Comparison of ENCODE assay signal across 12 cellular contexts in genomic region chr11:82978422-82979099, GRCh38.
DNase-seq lines count a peak whose midpoint lies in the region; ATAC-seq, FAIRE-seq and TF ChIP-seq lines count a peak whose summit lies in the region.
"Had no signal": no experiment of that assay in that cellular context is flagged by ENCODE, and none has a peak within 500 bp of the region (broad histone marks: within the 10 kb centered on the region; RNA-seq: fewer than 3 reads in every experiment).

No MANE protein-coding gene starts in this region.

- TF ChIP-seq EP300 in K562 (IDR thresholded peaks at IDR 0.05; ENCODE audit: low read length), result no peak

- intact Hi-C loops in K562 (cut with micrococcal nuclease) (no loop called here), Calu3 (cut with micrococcal nuclease; ENCODE audit: unreplicated experiment) (no loop called here)

- BruUV-seq in K562 (replicated peaks; lab: Mats Ljungman, UMichigan), result no TSS peak
- BruUV-seq in Calu3 (replicated peaks; lab: Mats Ljungman, UMichigan), result no TSS peak

- in situ Hi-C loops in K562 (cut with MboI), result no loop called here

- H4K20me1 ChIP-seq in K562 (replicated peaks; ENCODE audit: control insufficient read depth, insufficient read depth, low read length), result no peaks in the 10 kb centered on the region

- peak overlapping the region; percentile 44 for H3K27ac Mint-ChIP-seq in activated CD8-positive, alpha-beta memory T cell treated with anti-CD3 and anti-CD28 coated beads, Interleukin-2, amount 10 ng/mL, durations not matched to agents 7 days and 5 days
- peak overlapping the region; percentile 91 for H3K27ac Mint-ChIP-seq in stimulated activated naive CD8-positive, alpha-beta T cell treated with anti-CD3 and anti-CD28 coated beads, Interleukin-15, Interleukin-2, amounts not matched to agents 100 ng/mL and 50 ng/mL, for 24 hours
- H3K27ac Mint-ChIP-seq in Calu3 (ENCODE audit: unreplicated experiment), result no peak overlapping the region

- H3K27me3 ChIP-seq in K562 (ENCODE audit: control insufficient read depth in 2 of 2, insufficient read depth in 2 of 2, low read length in 2 of 2), result no peaks in the 10 kb centered on the region
- H3K27me3 ChIP-seq: right lobe of liver had no signal

- no peak overlapping the region for H3K9ac ChIP-seq in K562 (ENCODE audit: insufficient read depth in 1 of 2, low read depth in 2 of 2, low read length in 2 of 2)

- no peaks in the 10 kb centered on the region for H3K9me1 ChIP-seq in K562 (ENCODE audit: control insufficient read depth, insufficient read depth, low read length)

- WGBS in K562 (ENCODE audit: insufficient coverage, low coverage, missing lambda C conversion rate), result 22% methylated on average over 6 of the region's 6 CpGs

- peaks cover 6 to 8% of the 10 kb centered on the region in 2 experiments; a peak in 2 of 5 replicates for H3K4me1 ChIP-seq in K562 (replicated peaks in 1 of 2; ENCODE audit: control insufficient read depth in 2 of 2, insufficient read depth in 2 of 2, low read length in 2 of 2)
- H3K4me1 ChIP-seq: right lobe of liver had no signal

- TF ChIP-seq RAD21 in K562 (CRISPR knock-in tag; conservative IDR thresholded peaks at IDR 0.05 in 1 of 2, IDR thresholded peaks at IDR 0.05 in 1 of 2), result no peak

- H3K36me3 ChIP-seq in K562 (ENCODE audit: control insufficient read depth, insufficient read depth, low read length), result no peaks in the 10 kb centered on the region

- H3K4me3 Mint-ChIP-seq in activated CD8-positive, alpha-beta memory T cell treated with anti-CD3 and anti-CD28 coated beads, Interleukin-2, amount 10 ng/mL, durations not matched to agents 7 days and 5 days, result peak overlapping the region; percentile 11
- peak overlapping the region; percentile 67 for H3K4me3 Mint-ChIP-seq in stimulated activated naive CD8-positive, alpha-beta T cell treated with anti-CD3 and anti-CD28 coated beads, Interleukin-15, Interleukin-2, amounts not matched to agents 100 ng/mL and 50 ng/mL, for 24 hours
- H3K4me3 Mint-ChIP-seq in Calu3 (ENCODE audit: low read depth, unreplicated experiment), result no peak overlapping the region

- CTCF ChIA-PET in activated CD8-positive, alpha-beta memory T cell treated with anti-CD3 and anti-CD28 coated beads, Interleukin-2, amount 10 ng/mL, durations not matched to agents 7 days and 5 days (lab: Charles Lee), result interaction anchor here (0.7 to 0.9 kb wide), 2 partner anchors 11 to 32 kb away, joined by 3 to 4 read pairs; no protein-coding TSS in a partner anchor
- CTCF ChIA-PET in K562 (lab: Yijun Ruan, JAX; ENCODE audit: low intra/inter-chr PET ratio) (no interaction called here), Calu3 (lab: Charles Lee) (no interaction called here)

- H3K4me2 ChIP-seq in K562 (ENCODE audit: insufficient read depth, low read length), result no peak overlapping the region

- DNase-seq in activated CD8-positive, alpha-beta memory T cell treated with anti-CD3 and anti-CD28 coated beads, Interleukin-2, amount 10 ng/mL, durations not matched to agents 7 days and 5 days, result no peak
- no peak for DNase-seq in activated CD8-positive, alpha-beta memory T cell treated with anti-CD3 and anti-CD28 coated beads, Interleukin-2, amount 50 U/mL, for 4 hours
- DNase-seq in K562 (ENCODE audit: extremely low read depth in 1 of 4, low spot score in 3 of 4), result no peak
- no peak for DNase-seq in NCI-H1694 treated with DMSO at 0.1 percent for 48 hours (lab: John Stamatoyannopoulos, UW)
- DNase-seq in Calu3, result no peak
- DNase-seq: effector CD8-positive, alpha-beta T cell; right lobe of liver had no signal

- POLR2A ChIA-PET in K562 (lab: Yijun Ruan, JAX), result no interaction called here

- no peak overlapping the region for H3K27ac ChIP-seq in K562 (ENCODE audit: extremely low read depth, low read depth, low read length)
- H3K27ac ChIP-seq: C4-2B, right lobe of liver, SK-N-MC had no signal

- H3K79me2 ChIP-seq in K562 (ENCODE audit: control insufficient read depth, insufficient read depth, low read length), result no peaks in the 10 kb centered on the region

- no peak for TF ChIP-seq POLR2A in K562 (conservative IDR thresholded peaks at IDR 0.05)

- H3K9me3 Mint-ChIP-seq in activated CD8-positive, alpha-beta memory T cell treated with anti-CD3 and anti-CD28 coated beads, Interleukin-2, amount 10 ng/mL, durations not matched to agents 7 days and 5 days (ENCODE audit: low read depth), result no peaks in the 10 kb centered on the region
- no peaks in the 10 kb centered on the region for H3K9me3 Mint-ChIP-seq in stimulated activated naive CD8-positive, alpha-beta T cell treated with anti-CD3 and anti-CD28 coated beads, Interleukin-15, Interleukin-2, amounts not matched to agents 100 ng/mL and 50 ng/mL, for 24 hours
- no peaks in the 10 kb centered on the region for H3K9me3 Mint-ChIP-seq in Calu3 (ENCODE audit: low read depth, unreplicated experiment)

- no peak overlapping the region for H3K4me3 ChIP-seq in K562
- H3K4me3 ChIP-seq: right lobe of liver, SK-N-MC had no signal

- peaks cover 25% of the 10 kb centered on the region for H3K4me1 Mint-ChIP-seq in activated CD8-positive, alpha-beta memory T cell treated with anti-CD3 and anti-CD28 coated beads, Interleukin-2, amount 10 ng/mL, durations not matched to agents 7 days and 5 days
- H3K4me1 Mint-ChIP-seq in stimulated activated naive CD8-positive, alpha-beta T cell treated with anti-CD3 and anti-CD28 coated beads, Interleukin-15, Interleukin-2, amounts not matched to agents 100 ng/mL and 50 ng/mL, for 24 hours (ENCODE audit: low read depth), result peaks cover 53% of the 10 kb centered on the region
- H3K4me1 Mint-ChIP-seq in Calu3 (ENCODE audit: low read depth, unreplicated experiment), result no peaks in the 10 kb centered on the region

- no peak for TF ChIP-seq CTCF in K562 (IDR thresholded peaks at IDR 0.05 in 2 of 3, conservative IDR thresholded peaks at IDR 0.05 in 1 of 3; ENCODE audit: insufficient read depth in 2 of 3, low read depth in 1 of 3, low read length in 3 of 3)
- TF ChIP-seq CTCF in Calu3 (IDR thresholded peaks at IDR 0.05; ENCODE audit: unreplicated experiment), result no peak

- H3K27me3 Mint-ChIP-seq in activated CD8-positive, alpha-beta memory T cell treated with anti-CD3 and anti-CD28 coated beads, Interleukin-2, amount 10 ng/mL, durations not matched to agents 7 days and 5 days, result no peaks in the 10 kb centered on the region
- H3K27me3 Mint-ChIP-seq in stimulated activated naive CD8-positive, alpha-beta T cell treated with anti-CD3 and anti-CD28 coated beads, Interleukin-15, Interleukin-2, amounts not matched to agents 100 ng/mL and 50 ng/mL, for 24 hours, result no peaks in the 10 kb centered on the region
- H3K27me3 Mint-ChIP-seq in Calu3 (ENCODE audit: unreplicated experiment), result no peaks in the 10 kb centered on the region

- ATAC-seq in activated CD8-positive, alpha-beta memory T cell treated with anti-CD3 and anti-CD28 coated beads, Interleukin-2, amount 10 ng/mL, durations not matched to agents 7 days and 5 days, result peak; percentile 84
- ATAC-seq in HG03378 (IDR thresholded peaks at IDR 0.05; ENCODE audit: unreplicated experiment) (peak; percentile 58), K562 (no peak), GM19023 (IDR thresholded peaks at IDR 0.05; ENCODE audit: unreplicated experiment) (no peak)

- peak; percentile 23 for FAIRE-seq in K562 (lab: Jason Lieb, UNC)

- H2AFZ ChIP-seq in K562 (ENCODE audit: low read depth, low read length), result no peak overlapping the region

- H3K9me3 ChIP-seq in K562 (replicated peaks; ENCODE audit: control insufficient read depth, insufficient read depth, low read depth, low read length), result no peaks in the 10 kb centered on the region
- H3K9me3 ChIP-seq: right lobe of liver had no signal

- peaks cover 17% of the 10 kb centered on the region for H3K36me3 Mint-ChIP-seq in activated CD8-positive, alpha-beta memory T cell treated with anti-CD3 and anti-CD28 coated beads, Interleukin-2, amount 10 ng/mL, durations not matched to agents 7 days and 5 days
- H3K36me3 Mint-ChIP-seq in stimulated activated naive CD8-positive, alpha-beta T cell treated with anti-CD3 and anti-CD28 coated beads, Interleukin-15, Interleukin-2, amounts not matched to agents 100 ng/mL and 50 ng/mL, for 24 hours (ENCODE audit: low read depth), result peaks cover 30% of the 10 kb centered on the region
- no peaks in the 10 kb centered on the region for H3K36me3 Mint-ChIP-seq in Calu3 (ENCODE audit: insufficient read depth, unreplicated experiment)

TF ChIP-seq in K562, 482 proteins besides CTCF, POLR2A, EP300 and RAD21 (continues in another document):
- TF ChIP-seq SIN3B (IDR thresholded peaks at IDR 0.05; ENCODE audit: low read depth), result no peak
- TF ChIP-seq ZNF586 (CRISPR knock-in tag; conservative IDR thresholded peaks at IDR 0.05), result no peak
- no peak for TF ChIP-seq ZNF766 (CRISPR knock-in tag; conservative IDR thresholded peaks at IDR 0.05)
- no peak for TF ChIP-seq HNRNPLL (IDR thresholded peaks at IDR 0.05; ENCODE audit: low read depth, low read length, poor library complexity, severe bottlenecking)
- no peak for TF ChIP-seq CEBPZ (IDR thresholded peaks at IDR 0.05; ENCODE audit: borderline replicate concordance, low read depth, low read length)

Comparison
In these comparisons a context has a peak if more than half of its experiments do, and no peak if none do; other contexts are left out.
1. ATAC-seq: peak in activated CD8-positive, alpha-beta memory T cell treated with anti-CD3 and anti-CD28 coated beads, Interleukin-2, amount 10 ng/mL, durations not matched to agents 7 days and 5 days (single experiment) and HG03378 (single experiment); none in K562 (single experiment) and GM19023 (single experiment).